Comparison of ENCODE assay signal across 8 cellular contexts in the genomic region with DNA sequence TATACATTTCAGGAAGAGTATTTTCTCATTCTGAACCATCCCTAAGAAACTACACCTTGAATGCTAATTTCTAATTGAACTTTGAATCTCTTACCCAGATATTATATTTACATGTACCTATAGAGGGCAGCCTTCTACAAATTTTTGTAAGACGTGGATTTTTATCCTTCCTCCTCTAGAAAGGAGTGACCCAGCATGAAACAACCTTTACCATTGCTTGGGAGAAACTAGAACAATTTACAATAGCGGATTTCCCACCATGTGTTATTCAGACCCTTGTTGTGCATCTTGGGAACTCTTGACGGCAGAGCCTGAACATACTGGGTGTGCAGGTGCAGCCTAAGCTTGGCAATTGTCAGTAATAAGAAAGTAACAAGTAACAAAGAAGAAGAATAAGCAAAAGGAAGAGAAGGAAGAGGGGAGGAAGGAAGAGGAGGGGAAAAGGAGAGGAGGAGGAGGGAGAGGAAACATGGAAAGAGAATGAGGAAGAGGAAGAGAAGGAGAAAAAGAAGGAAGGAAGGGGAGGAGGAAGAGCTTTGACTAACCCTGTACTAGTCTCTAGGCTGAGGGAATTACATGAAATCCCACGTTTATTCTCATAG. TPM values are rescaled to one million over a fixed set of nuclear protein-coding genes. Genes with fewer than 3 reads are reported as not detected.
DNase-seq lines count a peak whose midpoint lies in the region; ATAC-seq and TF ChIP-seq lines count a peak whose summit lies in the region.

No MANE protein-coding gene starts in this region.

- intact Hi-C loops in CD14-positive monocyte (cut with micrococcal nuclease), result loop anchor here (2.0 to 10.0 kb wide), 3 partner anchors 99 to 155 kb away; partner anchors contain the start of genes RPS12 (in 1 of the 2) and STX7 (in 1 of the 2)
- intact Hi-C loops in naive thymus-derived CD4-positive, alpha-beta T cell (cut with micrococcal nuclease), result loop anchor here (1.0 to 5.0 kb wide), 11 partner anchors 99 to 1247 kb away; partner anchors contain the start of genes RPS12 (in 1 of the 2) and SLC18B1 (in 1 of the 2)

- H3K36me3 ChIP-seq in Karpas-422 (ENCODE audit: insufficient read depth, low read length), result no peaks in the 10 kb centered on the region
- no peaks in the 10 kb centered on the region for H3K36me3 ChIP-seq in naive thymus-derived CD4-positive, alpha-beta T cell (ENCODE audit: control insufficient read depth in 2 of 3, insufficient read depth in 3 of 3, low read length in 3 of 3)

- H3K9me2 ChIP-seq in Karpas-422 (replicated peaks; ENCODE audit: insufficient read depth, low read length), result no peaks in the 10 kb centered on the region

- no peaks in the 10 kb centered on the region for H3K36me3 Mint-ChIP-seq in CD14-positive monocyte
- no peaks in the 10 kb centered on the region for H3K36me3 Mint-ChIP-seq in naive thymus-derived CD4-positive, alpha-beta T cell

- peak overlapping the region; percentile 55 to 94 (median 86) for H3K27ac Mint-ChIP-seq in CD14-positive monocyte
- no peak overlapping the region for H3K27ac Mint-ChIP-seq in naive thymus-derived CD4-positive, alpha-beta T cell

- in situ Hi-C loops in SK-MEL-5 (cut with HindIII; ENCODE audit: low pct_unique_long_range_greater_than_20kb, low sequenced_read_pairs), result no loop called here

- peak; percentile 78 for TF ChIP-seq CTCF in CD14-positive monocyte (IDR thresholded peaks at IDR 0.05)

- ATAC-seq in GM19035 (IDR thresholded peaks at IDR 0.05; ENCODE audit: unreplicated experiment) (peak; percentile 72), esophagus mucosa (peak; percentile 74)
- peak; percentile 79 for ATAC-seq in naive thymus-derived CD4-positive, alpha-beta T cell

- no peak overlapping the region for H3K27ac ChIP-seq in Karpas-422 (ENCODE audit: low read length)
- no peak overlapping the region for H3K27ac ChIP-seq in naive thymus-derived CD4-positive, alpha-beta T cell (ENCODE audit: low read depth, low read length)

- H3K4me1 Mint-ChIP-seq in CD14-positive monocyte, result peaks cover 14% of the 10 kb centered on the region
- peaks cover 0 to 6% (median 4%) of the 10 kb centered on the region in 7 donors for H3K4me1 Mint-ChIP-seq in naive thymus-derived CD4-positive, alpha-beta T cell

- DNase-seq in CD14-positive monocyte (ENCODE audit: low spot score) (no peak), Karpas-422 (peak; percentile 77), SK-MEL-5 (ENCODE audit: low read depth, low spot score) (peak; percentile 60), cerebellar nuclear complex (lab: John Stamatoyannopoulos, UW) (no peak)
- peak in 6 of 9 donors; percentile 4 to 41 (median 32) for DNase-seq in naive thymus-derived CD4-positive, alpha-beta T cell
- no peak for DNase-seq in stimulated activated naive CD4-positive, alpha-beta T cell treated with Interleukin-2 at 50 U/mL for 16 hours (lab: John Stamatoyannopoulos, UW)

- H3K9me3 Mint-ChIP-seq in CD14-positive monocyte, result no peaks in the 10 kb centered on the region
- H3K9me3 Mint-ChIP-seq in naive thymus-derived CD4-positive, alpha-beta T cell, result no peaks in the 10 kb centered on the region

- no peaks in the 10 kb centered on the region for H4K20me1 ChIP-seq in Karpas-422 (ENCODE audit: insufficient read depth, low read depth, low read length)

- peak overlapping the region in 1 of 2 donors; percentile 37 for H3K4me3 Mint-ChIP-seq in CD14-positive monocyte
- no peak overlapping the region for H3K4me3 Mint-ChIP-seq in naive thymus-derived CD4-positive, alpha-beta T cell

- no peaks in the 10 kb centered on the region for H3K9me3 ChIP-seq in Karpas-422 (ENCODE audit: low read length)
- H3K9me3 ChIP-seq in naive thymus-derived CD4-positive, alpha-beta T cell (ENCODE audit: control insufficient read depth in 2 of 3, low read length in 3 of 3), result no peaks in the 10 kb centered on the region

- peaks cover 7% of the 10 kb centered on the region for H3K4me1 ChIP-seq in Karpas-422 (ENCODE audit: low read length)
- no peaks in the 10 kb centered on the region for H3K4me1 ChIP-seq in naive thymus-derived CD4-positive, alpha-beta T cell (ENCODE audit: control insufficient read depth in 2 of 2, insufficient read depth in 2 of 2, low read length in 2 of 2)

- no peak overlapping the region for H3K9ac ChIP-seq in Karpas-422 (ENCODE audit: low read length)

- no peak overlapping the region for H3K4me2 ChIP-seq in Karpas-422 (ENCODE audit: low read depth, low read length, poor library complexity, severe bottlenecking)

- POLR2A ChIA-PET in naive thymus-derived CD4-positive, alpha-beta T cell (lab: Charles Lee), result interaction anchor here (0.6 kb wide), 1 partner anchor 111 kb away, joined by 4 read pairs; no protein-coding TSS in a partner anchor

- CTCF ChIA-PET in naive thymus-derived CD4-positive, alpha-beta T cell (lab: Charles Lee), result interaction anchor here (0.6 to 2.3 kb wide), 8 partner anchors 11 to 1277 kb away, joined by 3 to 15 read pairs (median 4); partner anchors contain the start of genes SLC18B1 and TAAR1

- H3K79me2 ChIP-seq in Karpas-422 (ENCODE audit: low read length), result no peaks in the 10 kb centered on the region

- H2AFZ ChIP-seq in Karpas-422 (ENCODE audit: low read length), result no peak overlapping the region

- H3K4me3 ChIP-seq in Karpas-422 (ENCODE audit: low read length), result no peak overlapping the region
- H3K4me3 ChIP-seq in naive thymus-derived CD4-positive, alpha-beta T cell (ENCODE audit: low read length), result no peak overlapping the region

- H3K27me3 ChIP-seq in Karpas-422 (ENCODE audit: low read length), result no peaks in the 10 kb centered on the region
- no peaks in the 10 kb centered on the region for H3K27me3 ChIP-seq in naive thymus-derived CD4-positive, alpha-beta T cell (ENCODE audit: control insufficient read depth in 2 of 2, insufficient read depth in 2 of 2, low read length in 2 of 2)

- no peaks in the 10 kb centered on the region for H3K27me3 Mint-ChIP-seq in CD14-positive monocyte (ENCODE audit: low read depth in 3 of 3)
- H3K27me3 Mint-ChIP-seq in naive thymus-derived CD4-positive, alpha-beta T cell, result peaks cover 3 to 17% (median 9%) of the 10 kb centered on the region in 5 donors

RNA-seq across cellular contexts. Expression of gene TAAR1, which starts 10.8 kb away (rescaled TPM):
- not detected for polyA plus RNA-seq in CD14-positive monocyte
- total RNA-seq in Karpas-422 (2014; rRNA removed; shearing (Covaris generic); ENCODE audit: low replicate concordance), result not detected in 2 replicates
- not detected in 2 replicates for total RNA-seq in SK-MEL-5 (2014; rRNA removed; shearing (Covaris generic))
- not detected in 2 replicates for polyA plus RNA-seq in SK-MEL-5 (2015; cell fraction: cytosol; rRNA removed)
- polyA plus RNA-seq in SK-MEL-5 (2015; cell fraction: nucleus; rRNA removed), result not detected in 2 replicates
- total RNA-seq in esophagus mucosa, result not detected
- not detected for total RNA-seq in naive thymus-derived CD4-positive, alpha-beta T cell
- not detected for polyA plus RNA-seq in naive thymus-derived CD4-positive, alpha-beta T cell

RNA-seq across cellular contexts. Expression of gene VNN1, which starts 44.1 kb away (rescaled TPM):
- polyA plus RNA-seq in CD14-positive monocyte, result 10 to 100 TPM; 47.9 to 61.2 TPM
- total RNA-seq in Karpas-422 (2014; rRNA removed; shearing (Covaris generic); ENCODE audit: low replicate concordance), result not detected in 2 replicates
- total RNA-seq in SK-MEL-5 (2014; rRNA removed; shearing (Covaris generic)), result not detected in 2 replicates
- polyA plus RNA-seq in SK-MEL-5 (2015; cell fraction: cytosol; rRNA removed), result not detected in 2 replicates
- polyA plus RNA-seq in SK-MEL-5 (2015; cell fraction: nucleus; rRNA removed), result not detected in 2 replicates
- total RNA-seq in esophagus mucosa, result 0.12 TPM
- total RNA-seq in naive thymus-derived CD4-positive, alpha-beta T cell, result 1 to 10 TPM in 2 of 5 experiments, under 1 TPM in 1, not detected in 2; 0.11 to 8.4 (median 1.1) TPM
- polyA plus RNA-seq in naive thymus-derived CD4-positive, alpha-beta T cell, result not detected

RNA-seq across cellular contexts. Expression of gene TAAR2, which starts 45.7 kb away (rescaled TPM):
- polyA plus RNA-seq in CD14-positive monocyte, result not detected
- total RNA-seq in Karpas-422 (2014; rRNA removed; shearing (Covaris generic); ENCODE audit: low replicate concordance), result not detected in 2 replicates
- not detected in 2 replicates for total RNA-seq in SK-MEL-5 (2014; rRNA removed; shearing (Covaris generic))
- polyA plus RNA-seq in SK-MEL-5 (2015; cell fraction: cytosol; rRNA removed), result not detected in 2 replicates
- not detected in 2 replicates for polyA plus RNA-seq in SK-MEL-5 (2015; cell fraction: nucleus; rRNA removed)
- not detected for total RNA-seq in esophagus mucosa
- total RNA-seq in naive thymus-derived CD4-positive, alpha-beta T cell, result not detected
- polyA plus RNA-seq in naive thymus-derived CD4-positive, alpha-beta T cell, result not detected

Comparison
In these comparisons a context has a peak if more than half of its experiments do, and no peak if none do; other contexts are left out.
1. DNase-seq: peak in Karpas-422 (single experiment), SK-MEL-5 (single experiment) and naive thymus-derived CD4-positive, alpha-beta T cell (6 of 9); none in CD14-positive monocyte (single experiment), stimulated activated naive CD4-positive, alpha-beta T cell treated with Interleukin-2 at 50 U/mL for 16 hours (single experiment) and cerebellar nuclear complex (0 of 2).
2. H3K27ac Mint-ChIP-seq: peak in CD14-positive monocyte (7 of 7); none in naive thymus-derived CD4-positive, alpha-beta T cell (0 of 9).
3. Peak in every context shown above with its lines, with median percentiles within 50 percentile points of each other: ATAC-seq.